In genomic region chr19:50500753-50501151, GRCh38 we compare ENCODE assay signal across 13 cellular contexts. TPM values are rescaled to one million over a fixed set of nuclear protein-coding genes. Genes with fewer than 3 reads are reported as not detected.
A peak's percentile ranks its signal among the peaks of the same experiment; 100 is the strongest.
DNase-seq lines count a peak whose midpoint lies in the region; ATAC-seq, FAIRE-seq and TF ChIP-seq lines count a peak whose summit lies in the region.
"Had no signal": no experiment of that assay in that cellular context is flagged by ENCODE, and none has a peak within 500 bp of the region (broad histone marks: within the 10 kb centered on the region; RNA-seq: fewer than 3 reads in every experiment).

No MANE protein-coding gene starts in this region.

- no peak overlapping the region for H2AK5ac ChIP-seq in H1 (ENCODE audit: low read depth, low read length)

- H3K4ac ChIP-seq in H1 (replicated peaks; ENCODE audit: insufficient read length, low read depth, low read length) = no peak overlapping the region

- H4K8ac ChIP-seq in H1 (ENCODE audit: extremely low read depth, insufficient read depth, low read length) = no peak overlapping the region

- in situ Hi-C loops in HepG2 (cut with HindIII; ENCODE audit: extremely low pct_ligation_motif_present, low pct_unique_long_range_greater_than_20kb) = no loop called here

- DNase-seq in NAMALWA (ENCODE audit: low spot score) = peak; percentile 54
- DNase-seq in H1 (ENCODE audit: low read depth in 1 of 2, low spot score in 2 of 2) = no peak
- no peak for DNase-seq in HepG2 (ENCODE audit: low spot score)
- no peak for DNase-seq in stimulated activated naive B cell treated with anti-CD40 and anti-IgM and Interleukin-4, amounts not matched to agents 10 μg/mL and 1 μg/mL and 100 μg/mL, for 72 hours
- no peak for DNase-seq in GM20000 (ENCODE audit: low spot score)
- DNase-seq in 8988T = no peak
- DNase-seq: activated CD4-positive, alpha-beta memory T cell treated with anti-CD3 and anti-CD28 coated beads, Interleukin-2, amount 10 ng/mL, durations not matched to agents 7 days and 5 days; DMS 273 treated with DMSO at 0.1 percent for 48 hours had no signal

- H4K5ac ChIP-seq in H1 (ENCODE audit: insufficient read length, low read depth, low read length) = no peak overlapping the region

- H4K20me1 ChIP-seq in H1 (replicated peaks in 1 of 2; ENCODE audit: control insufficient read depth in 1 of 2, insufficient read depth in 2 of 2, low read length in 2 of 2) = no peaks in the 10 kb centered on the region
- no peaks in the 10 kb centered on the region for H4K20me1 ChIP-seq in HepG2 (ENCODE audit: insufficient read depth, low read length)

- H3K27me3 Mint-ChIP-seq in stimulated activated naive B cell treated with anti-CD40 and anti-IgM and Interleukin-4, amounts not matched to agents 10 μg/mL and 1 μg/mL and 100 μg/mL, for 72 hours = no peaks in the 10 kb centered on the region
- H3K27me3 Mint-ChIP-seq: activated CD4-positive, alpha-beta memory T cell treated with anti-CD3 and anti-CD28 coated beads, Interleukin-2, amount 10 ng/mL, durations not matched to agents 7 days and 5 days had no signal

- TF ChIP-seq EP300 in H1 (IDR thresholded peaks at IDR 0.05; ENCODE audit: borderline replicate concordance in 1 of 2, low read depth in 2 of 2, low read length in 2 of 2) (no peak), HepG2 (IDR thresholded peaks at IDR 0.05; ENCODE audit: low read depth in 2 of 2, low read length in 2 of 2) (no peak), HepG2 (CRISPR knock-in tag; IDR thresholded peaks at IDR 0.05; ENCODE audit: borderline replicate concordance) (no peak)

- H2BK15ac ChIP-seq in H1 (ENCODE audit: low read length) = no peak overlapping the region

- CTCF ChIA-PET in H1 (lab: Charles Lee; ENCODE audit: partially characterized antibody) (interaction anchor here (0.5 to 2.4 kb wide), 8 partner anchors 10 to 282 kb away, joined by 3 to 7 read pairs (median 4); partner anchors contain the start of gene JOSD2), HepG2 (lab: Yijun Ruan, JAX; ENCODE audit: low intra/inter-chr PET ratio, low total read pairs) (no interaction called here)

- no peaks in the 10 kb centered on the region for H3K4me1 Mint-ChIP-seq in stimulated activated naive B cell treated with anti-CD40 and anti-IgM and Interleukin-4, amounts not matched to agents 10 μg/mL and 1 μg/mL and 100 μg/mL, for 72 hours
- H3K4me1 Mint-ChIP-seq: activated CD4-positive, alpha-beta memory T cell treated with anti-CD3 and anti-CD28 coated beads, Interleukin-2, amount 10 ng/mL, durations not matched to agents 7 days and 5 days had no signal

- H3K79me2 ChIP-seq in H1 (ENCODE audit: control insufficient read depth in 1 of 2, insufficient read depth in 2 of 2, low read length in 2 of 2) (no peaks in the 10 kb centered on the region), HepG2 (ENCODE audit: insufficient read depth, low read length) (no peaks in the 10 kb centered on the region)

- no peak overlapping the region; the same call in 1 of the 2 replicates for H2BK5ac ChIP-seq in H1 (ENCODE audit: low read depth, low read length)

- H3K4me2 ChIP-seq in H1 (ENCODE audit: insufficient read depth in 1 of 2, low read depth in 2 of 2, low read length in 2 of 2) = peak overlapping the region; percentile 65 to 66; a peak in 3 of 4 replicates
- H3K4me2 ChIP-seq in HepG2 (ENCODE audit: low read depth, low read length) = no peak overlapping the region
- H3K4me2 ChIP-seq: SK-N-SH had no signal

- H3K9ac ChIP-seq in H1 (replicated peaks in 1 of 4; ENCODE audit: extremely low read depth in 1 of 4, low read depth in 3 of 4, low read length in 3 of 4) (no peak overlapping the region), HepG2 (ENCODE audit: insufficient read depth, low read depth, low read length) (no peak overlapping the region)
- H3K9ac ChIP-seq: SK-N-SH had no signal

- no peak for TF ChIP-seq RAD21 in H1 (IDR thresholded peaks at IDR 0.05 in 1 of 2, conservative IDR thresholded peaks at IDR 0.05 in 1 of 2; ENCODE audit: low read depth in 2 of 2, low read length in 2 of 2)
- TF ChIP-seq RAD21 in HepG2 (CRISPR knock-in tag; IDR thresholded peaks at IDR 0.05) = no peak

- FAIRE-seq in H1 (lab: Jason Lieb, UNC) (no peak), HepG2 (lab: Jason Lieb, UNC) (no peak)
- FAIRE-seq: colon had no signal

- no peak for TF ChIP-seq POLR2A in H1 (IDR thresholded peaks at IDR 0.05; ENCODE audit: control extremely low read depth in 1 of 2, low read depth in 2 of 2, low read length in 2 of 2)
- TF ChIP-seq POLR2A in HepG2 (IDR thresholded peaks at IDR 0.05; ENCODE audit: insufficient read depth in 1 of 2, low read depth in 2 of 2, low read length in 2 of 2) = no peak

- H3K36me3 ChIP-seq in H1 (ENCODE audit: control insufficient read depth in 2 of 4, insufficient read depth in 4 of 4, low read length in 3 of 4) = no peaks in the 10 kb centered on the region
- no peaks in the 10 kb centered on the region for H3K36me3 ChIP-seq in HepG2 (replicated peaks in 1 of 2; ENCODE audit: control insufficient read depth in 1 of 2, insufficient read depth in 2 of 2, low read length in 2 of 2)

- H3K23me2 ChIP-seq in H1 (ENCODE audit: low read depth, low read length) = peaks cover 3% of the 10 kb centered on the region; the same call in 1 of the 2 replicates

- H2AFZ ChIP-seq in H1 (ENCODE audit: low read length) = no peak overlapping the region
- no peak overlapping the region for H2AFZ ChIP-seq in HepG2 (ENCODE audit: low read length)

- no peak overlapping the region; the same call in 1 of the 2 replicates for H3K18ac ChIP-seq in H1 (ENCODE audit: extremely low read depth, low read length)

- H3K27ac ChIP-seq in H1 (ENCODE audit: low read depth, low read length) (no peak overlapping the region), HepG2 (ENCODE audit: extremely low read length, insufficient read depth, low read length) (no peak overlapping the region)

- no peak overlapping the region for H3K4me3 ChIP-seq in H1 (ENCODE audit: extremely low read depth in 1 of 4, insufficient read depth in 2 of 4, low read depth in 3 of 4, low read length in 4 of 4)
- no peak overlapping the region for H3K4me3 ChIP-seq in HepG2 (replicated peaks in 1 of 3; ENCODE audit: insufficient read depth in 1 of 3, low read depth in 2 of 3, low read length in 3 of 3)

- H3K79me1 ChIP-seq in H1 (ENCODE audit: low read depth, low read length) = no peaks in the 10 kb centered on the region; the same call in 1 of the 2 replicates

- no peak overlapping the region for H4K91ac ChIP-seq in H1 (replicated peaks; ENCODE audit: insufficient read length, low read length)

- no peak for TF ChIP-seq CTCF in H1 (IDR thresholded peaks at IDR 0.05; ENCODE audit: control extremely low read depth in 1 of 3, insufficient read depth in 1 of 3, low read depth in 1 of 3, low read length in 3 of 3)
- no peak for TF ChIP-seq CTCF in HepG2 (CRISPR knock-in tag; IDR thresholded peaks at IDR 0.05)
- no peak for TF ChIP-seq CTCF in GM20000 (IDR thresholded peaks at IDR 0.05; ENCODE audit: extremely low read depth, missing control alignments)

- no peaks in the 10 kb centered on the region for H3K9me3 Mint-ChIP-seq in stimulated activated naive B cell treated with anti-CD40 and anti-IgM and Interleukin-4, amounts not matched to agents 10 μg/mL and 1 μg/mL and 100 μg/mL, for 72 hours
- H3K9me3 Mint-ChIP-seq: activated CD4-positive, alpha-beta memory T cell treated with anti-CD3 and anti-CD28 coated beads, Interleukin-2, amount 10 ng/mL, durations not matched to agents 7 days and 5 days; nephron progenitor cell had no signal

- H3K23ac ChIP-seq in H1 (ENCODE audit: insufficient read length) = no peak overlapping the region

- H3K27me3 ChIP-seq in H1 (replicated peaks in 1 of 4; ENCODE audit: control insufficient read depth in 3 of 4, extremely low read depth in 1 of 4, insufficient read depth in 3 of 4, low read length in 3 of 4) (peaks cover 1 to 39% (median 36%) of the 10 kb centered on the region in 4 experiments), HepG2 (ENCODE audit: control insufficient read depth in 1 of 2, insufficient read depth in 2 of 2, low read length in 2 of 2) (peaks cover 1 to 7% of the 10 kb centered on the region in 2 experiments; a peak in 3 of 5 replicates)

- no peak overlapping the region for H3K4me3 Mint-ChIP-seq in stimulated activated naive B cell treated with anti-CD40 and anti-IgM and Interleukin-4, amounts not matched to agents 10 μg/mL and 1 μg/mL and 100 μg/mL, for 72 hours
- H3K4me3 Mint-ChIP-seq: activated CD4-positive, alpha-beta memory T cell treated with anti-CD3 and anti-CD28 coated beads, Interleukin-2, amount 10 ng/mL, durations not matched to agents 7 days and 5 days; nephron progenitor cell had no signal

- POLR2A ChIA-PET in H1 (lab: Charles Lee; ENCODE audit: partially characterized antibody) (interaction anchor here (0.6 to 1.7 kb wide), 6 partner anchors 8 to 1354 kb away, joined by 3 to 9 read pairs (median 3); partner anchors contain the start of gene JOSD2), HepG2 (lab: Yijun Ruan, JAX) (no interaction called here)

- H2BK120ac ChIP-seq in H1 (replicated peaks; ENCODE audit: low read depth, low read length) = no peak overlapping the region

- BruUV-seq in HepG2 (replicated peaks; lab: Mats Ljungman, UMichigan) = no TSS peak

- no peak overlapping the region for H3K14ac ChIP-seq in H1 (ENCODE audit: insufficient read length)

- no peak overlapping the region for H3K27ac Mint-ChIP-seq in stimulated activated naive B cell treated with anti-CD40 and anti-IgM and Interleukin-4, amounts not matched to agents 10 μg/mL and 1 μg/mL and 100 μg/mL, for 72 hours
- H3K27ac Mint-ChIP-seq: activated CD4-positive, alpha-beta memory T cell treated with anti-CD3 and anti-CD28 coated beads, Interleukin-2, amount 10 ng/mL, durations not matched to agents 7 days and 5 days; nephron progenitor cell had no signal

- no peak overlapping the region for H2BK20ac ChIP-seq in H1 (ENCODE audit: low read length)

- intact Hi-C loops in HepG2 (cut with micrococcal nuclease; ENCODE audit: unreplicated experiment) = no loop called here

- no peak overlapping the region for H2BK12ac ChIP-seq in H1 (ENCODE audit: low read depth, low read length)

- H3K36me3 Mint-ChIP-seq in stimulated activated naive B cell treated with anti-CD40 and anti-IgM and Interleukin-4, amounts not matched to agents 10 μg/mL and 1 μg/mL and 100 μg/mL, for 72 hours = peaks cover 6 to 12% of the 10 kb centered on the region in 2 donors

- H3K4me1 ChIP-seq in H1 (replicated peaks in 1 of 4; ENCODE audit: control insufficient read depth in 3 of 4, insufficient read depth in 4 of 4, low read length in 3 of 4) (peaks cover 0 to 9% (median 3%) of the 10 kb centered on the region in 4 experiments; a peak in 5 of 7 replicates), HepG2 (ENCODE audit: insufficient read depth, low read length) (peaks cover 11% of the 10 kb centered on the region)

- no peak overlapping the region for H3K56ac ChIP-seq in H1 (replicated peaks; ENCODE audit: insufficient read length, low read depth, low read length)

- WGBS in H1 (ENCODE audit: extremely low coverage in 1 of 2, insufficient coverage in 1 of 2, insufficient read length in 1 of 2, insufficient replicate concordance in 2 of 2, low coverage in 1 of 2, low lambda C conversion rate in 2 of 2, missing lambda C conversion rate in 1 of 2), 2 experiments = 43% methylated on average over 10 of the region's 10 CpGs; no CpG with 5 or more reads in 1 of the 2 experiments
- WGBS in HepG2 (ENCODE audit: low lambda C conversion rate) = 12% methylated on average over 5 of the region's 10 CpGs

- peak; percentile 14 for ATAC-seq in HepG2
- ATAC-seq in stimulated activated naive B cell treated with anti-CD40 and anti-IgM and Interleukin-4, amounts not matched to agents 10 μg/mL and 1 μg/mL and 100 μg/mL, for 72 hours (replicated peaks) = peak; percentile 31 to 37
- ATAC-seq in GM18519 (IDR thresholded peaks at IDR 0.05; ENCODE audit: low FRiP score, unreplicated experiment) = no peak

- H3K9me3 ChIP-seq in H1 (ENCODE audit: insufficient read depth in 2 of 2, low read depth in 1 of 2, low read length in 1 of 2) = no peaks in the 10 kb centered on the region
- H3K9me3 ChIP-seq in HepG2 (ENCODE audit: low read length) = no peaks in the 10 kb centered on the region
- H3K9me3 ChIP-seq: SK-N-SH had no signal

RNA-seq across cellular contexts. Expression of gene JOSD2, which starts 10.2 kb away (rescaled TPM):
- 1.9 and 3.6 TPM in 2 replicates for total RNA-seq in H1 (2021; fragmentation: NEBNext Ultra II Directional; extraction: Animal tissue kit (Norgen Biotek cat#: 25700))
- polyA plus RNA-seq in H1 (2011; rRNA removed) (5.6 and 6.6 TPM in 2 replicates), HepG2 (2011; rRNA removed) (4.1 and 5.2 TPM in 2 replicates)
- polyA plus RNA-seq in H1 (2011; cell fraction: cytosol; rRNA removed) = 5.1 TPM
- polyA plus RNA-seq in H1 (2011; cell fraction: nucleus; rRNA removed) = 3.1 TPM
- 3.2 to 5.8 TPM (median 4.1 TPM) in 4 replicates for polyA plus RNA-seq in H1 (2012, experiment 1 of 2)
- 6.1 TPM for polyA plus RNA-seq in H1 (2012, experiment 2 of 2)
- polyA plus RNA-seq in H1 (2013, experiment 1 of 2) = 1.4 TPM
- 2.0 TPM for polyA plus RNA-seq in H1 (2013, experiment 2 of 2)
- polyA minus RNA-seq in H1 (2011; rRNA and poly(A)+ RNA removed) = 0.22 and 0.24 TPM in 2 replicates
- 3.0 TPM for polyA minus RNA-seq in H1 (2011; cell fraction: cytosol; rRNA and poly(A)+ RNA removed)
- polyA minus RNA-seq in H1 (2011; cell fraction: nucleus; rRNA and poly(A)+ RNA removed) = 3.1 TPM
- 2.0 and 2.3 TPM in 2 replicates for total RNA-seq in HepG2 (2016; rRNA removed; fragmentation: Illumina TruSeq; extraction: Trizol)
- 2.6 and 3.1 TPM in 2 replicates for total RNA-seq in HepG2 (2016; cell fraction: cytosol; rRNA removed; fragmentation: Illumina TruSeq; extraction: Trizol; ENCODE audit: low read depth)
- 3.2 and 3.4 TPM in 2 replicates for total RNA-seq in HepG2 (2016; cell fraction: insoluble cytoplasmic fraction; rRNA removed; fragmentation: Illumina TruSeq; extraction: Trizol)
- total RNA-seq in HepG2 (2016; cell fraction: membrane; rRNA removed; fragmentation: Illumina TruSeq; extraction: Trizol) = 3.4 and 3.5 TPM in 2 replicates
- 0.56 and 1.7 TPM in 2 replicates for total RNA-seq in HepG2 (2016; cell fraction: nucleus; rRNA removed; fragmentation: Illumina TruSeq; extraction: Trizol)
- 4.6 and 10.0 TPM in 2 replicates for polyA plus RNA-seq in HepG2 (2011; cell fraction: cytosol; rRNA removed)
- 6.9 and 8.9 TPM in 2 replicates for polyA plus RNA-seq in HepG2 (2011; cell fraction: nucleus; rRNA removed)
- 1.6 and 3.0 TPM in 2 replicates for polyA plus RNA-seq in HepG2 (2012)
- 3.7 and 4.0 TPM in 2 replicates for polyA plus RNA-seq in HepG2 (2016; cell fraction: cytosol; fragmentation: Illumina TruSeq; extraction: Trizol; ENCODE audit: low read depth)
- polyA plus RNA-seq in HepG2 (2016; cell fraction: insoluble cytoplasmic fraction; fragmentation: Illumina TruSeq; extraction: Trizol; ENCODE audit: low read depth) = 2.9 and 3.0 TPM in 2 replicates
- polyA plus RNA-seq in HepG2 (2016; cell fraction: membrane; fragmentation: Illumina TruSeq; extraction: Trizol; ENCODE audit: low read depth) = 4.1 and 4.4 TPM in 2 replicates
- polyA plus RNA-seq in HepG2 (2016; cell fraction: nucleus; fragmentation: Illumina TruSeq; extraction: Trizol; ENCODE audit: insufficient read depth, low read depth) = 2.7 and 4.3 TPM in 2 replicates
- 2.9 and 4.4 TPM in 2 replicates for polyA minus RNA-seq in HepG2 (2011; rRNA and poly(A)+ RNA removed; ENCODE audit: low replicate concordance)
- 2.6 TPM in 1 of 2 replicates, not detected in the other for polyA minus RNA-seq in HepG2 (2011; cell fraction: cytosol; rRNA and poly(A)+ RNA removed)
- 1.9 and 2.2 TPM in 2 replicates for polyA minus RNA-seq in HepG2 (2011; cell fraction: nucleus; rRNA and poly(A)+ RNA removed)

RNA-seq across cellular contexts. Expression of gene ASPDH, which starts 13.0 kb away (rescaled TPM):
- total RNA-seq in H1 (2021; fragmentation: NEBNext Ultra II Directional; extraction: Animal tissue kit (Norgen Biotek cat#: 25700)) = not detected in 2 replicates
- polyA plus RNA-seq in H1 (2011; rRNA removed) (not detected in 2 replicates), HepG2 (2011; rRNA removed) (3.3 and 4.0 TPM in 2 replicates)
- 0.21 TPM for polyA plus RNA-seq in H1 (2011; cell fraction: cytosol; rRNA removed)
- polyA plus RNA-seq in H1 (2011; cell fraction: nucleus; rRNA removed) = not detected
- 0.34 TPM in 1 of 4 replicates, not detected in the others for polyA plus RNA-seq in H1 (2012, experiment 1 of 2)
- polyA plus RNA-seq in H1 (2012, experiment 2 of 2) = not detected
- not detected for polyA plus RNA-seq in H1 (2013, experiment 1 of 2)
- polyA plus RNA-seq in H1 (2013, experiment 2 of 2) = not detected
- not detected in 2 replicates for polyA minus RNA-seq in H1 (2011; rRNA and poly(A)+ RNA removed)
- polyA minus RNA-seq in H1 (2011; cell fraction: cytosol; rRNA and poly(A)+ RNA removed) = not detected
- not detected for polyA minus RNA-seq in H1 (2011; cell fraction: nucleus; rRNA and poly(A)+ RNA removed)
- total RNA-seq in HepG2 (2016; rRNA removed; fragmentation: Illumina TruSeq; extraction: Trizol) = 1.1 and 2.2 TPM in 2 replicates
- total RNA-seq in HepG2 (2016; cell fraction: cytosol; rRNA removed; fragmentation: Illumina TruSeq; extraction: Trizol; ENCODE audit: low read depth) = 1.4 and 2.5 TPM in 2 replicates
- total RNA-seq in HepG2 (2016; cell fraction: insoluble cytoplasmic fraction; rRNA removed; fragmentation: Illumina TruSeq; extraction: Trizol) = 1.4 and 2.5 TPM in 2 replicates
- total RNA-seq in HepG2 (2016; cell fraction: membrane; rRNA removed; fragmentation: Illumina TruSeq; extraction: Trizol) = 1.4 and 1.7 TPM in 2 replicates
- total RNA-seq in HepG2 (2016; cell fraction: nucleus; rRNA removed; fragmentation: Illumina TruSeq; extraction: Trizol) = 1.7 and 2.8 TPM in 2 replicates
- polyA plus RNA-seq in HepG2 (2011; cell fraction: cytosol; rRNA removed) = 2.0 and 2.9 TPM in 2 replicates
- 18.4 and 19.8 TPM in 2 replicates for polyA plus RNA-seq in HepG2 (2011; cell fraction: nucleus; rRNA removed)
- 4.3 and 4.8 TPM in 2 replicates for polyA plus RNA-seq in HepG2 (2012)
- 2.7 and 3.3 TPM in 2 replicates for polyA plus RNA-seq in HepG2 (2016; cell fraction: cytosol; fragmentation: Illumina TruSeq; extraction: Trizol; ENCODE audit: low read depth)
- polyA plus RNA-seq in HepG2 (2016; cell fraction: insoluble cytoplasmic fraction; fragmentation: Illumina TruSeq; extraction: Trizol; ENCODE audit: low read depth) = 1.4 and 1.8 TPM in 2 replicates
- 2.6 and 2.7 TPM in 2 replicates for polyA plus RNA-seq in HepG2 (2016; cell fraction: membrane; fragmentation: Illumina TruSeq; extraction: Trizol; ENCODE audit: low read depth)
- 1.6 and 6.8 TPM in 2 replicates for polyA plus RNA-seq in HepG2 (2016; cell fraction: nucleus; fragmentation: Illumina TruSeq; extraction: Trizol; ENCODE audit: insufficient read depth, low read depth)
- polyA minus RNA-seq in HepG2 (2011; rRNA and poly(A)+ RNA removed; ENCODE audit: low replicate concordance) = 1.3 TPM in 1 of 2 replicates, not detected in the other
- polyA minus RNA-seq in HepG2 (2011; cell fraction: cytosol; rRNA and poly(A)+ RNA removed) = 0.79 and 2.3 TPM in 2 replicates
- 0.64 and 2.4 TPM in 2 replicates for polyA minus RNA-seq in HepG2 (2011; cell fraction: nucleus; rRNA and poly(A)+ RNA removed)
- total RNA-seq: activated CD4-positive, alpha-beta memory T cell treated with anti-CD3 and anti-CD28 coated beads, Interleukin-2, amount 10 ng/mL, durations not matched to agents 7 days and 5 days; lower leg skin had no signal

RNA-seq across cellular contexts. Expression of gene GARIN5A, which starts 24.1 kb away (rescaled TPM):
- 8.1 and 9.1 TPM in 2 replicates for total RNA-seq in H1 (2021; fragmentation: NEBNext Ultra II Directional; extraction: Animal tissue kit (Norgen Biotek cat#: 25700))
- polyA plus RNA-seq in H1 (2011; rRNA removed) (18.5 and 31.5 TPM in 2 replicates), HepG2 (2011; rRNA removed) (not detected in 2 replicates)
- polyA plus RNA-seq in H1 (2011; cell fraction: cytosol; rRNA removed) = 17.2 TPM
- polyA plus RNA-seq in H1 (2011; cell fraction: nucleus; rRNA removed) = 18.7 TPM
- 6.0 to 10.7 TPM (median 8.0 TPM) in 4 replicates for polyA plus RNA-seq in H1 (2012, experiment 1 of 2)
- polyA plus RNA-seq in H1 (2012, experiment 2 of 2) = 10.8 TPM
- polyA plus RNA-seq in H1 (2013, experiment 1 of 2) = 10.7 TPM
- polyA plus RNA-seq in H1 (2013, experiment 2 of 2) = 10.1 TPM
- 1.7 and 2.5 TPM in 2 replicates for polyA minus RNA-seq in H1 (2011; rRNA and poly(A)+ RNA removed)
- polyA minus RNA-seq in H1 (2011; cell fraction: cytosol; rRNA and poly(A)+ RNA removed) = 5.8 TPM
- polyA minus RNA-seq in H1 (2011; cell fraction: nucleus; rRNA and poly(A)+ RNA removed) = 4.2 TPM
- not detected in 2 replicates for total RNA-seq in HepG2 (2016; rRNA removed; fragmentation: Illumina TruSeq; extraction: Trizol)
- total RNA-seq in HepG2 (2016; cell fraction: cytosol; rRNA removed; fragmentation: Illumina TruSeq; extraction: Trizol; ENCODE audit: low read depth) = not detected in 2 replicates
- total RNA-seq in HepG2 (2016; cell fraction: insoluble cytoplasmic fraction; rRNA removed; fragmentation: Illumina TruSeq; extraction: Trizol) = not detected in 2 replicates
- not detected in 2 replicates for total RNA-seq in HepG2 (2016; cell fraction: membrane; rRNA removed; fragmentation: Illumina TruSeq; extraction: Trizol)
- not detected in 2 replicates for total RNA-seq in HepG2 (2016; cell fraction: nucleus; rRNA removed; fragmentation: Illumina TruSeq; extraction: Trizol)
- not detected in 2 replicates for polyA plus RNA-seq in HepG2 (2011; cell fraction: cytosol; rRNA removed)
- not detected in 2 replicates for polyA plus RNA-seq in HepG2 (2011; cell fraction: nucleus; rRNA removed)
- not detected in 2 replicates for polyA plus RNA-seq in HepG2 (2012)
- polyA plus RNA-seq in HepG2 (2016; cell fraction: cytosol; fragmentation: Illumina TruSeq; extraction: Trizol; ENCODE audit: low read depth) = not detected in 2 replicates
- polyA plus RNA-seq in HepG2 (2016; cell fraction: insoluble cytoplasmic fraction; fragmentation: Illumina TruSeq; extraction: Trizol; ENCODE audit: low read depth) = not detected in 2 replicates
- polyA plus RNA-seq in HepG2 (2016; cell fraction: membrane; fragmentation: Illumina TruSeq; extraction: Trizol; ENCODE audit: low read depth) = not detected in 2 replicates
- not detected in 2 replicates for polyA plus RNA-seq in HepG2 (2016; cell fraction: nucleus; fragmentation: Illumina TruSeq; extraction: Trizol; ENCODE audit: insufficient read depth, low read depth)
- polyA minus RNA-seq in HepG2 (2011; rRNA and poly(A)+ RNA removed; ENCODE audit: low replicate concordance) = 5.1 TPM in 1 of 2 replicates, not detected in the other
- not detected in 2 replicates for polyA minus RNA-seq in HepG2 (2011; cell fraction: cytosol; rRNA and poly(A)+ RNA removed)
- not detected in 2 replicates for polyA minus RNA-seq in HepG2 (2011; cell fraction: nucleus; rRNA and poly(A)+ RNA removed)

RNA-seq across cellular contexts. Expression of gene EMC10, which starts 24.4 kb away (rescaled TPM):
- 103 and 105 TPM in 2 replicates for total RNA-seq in H1 (2021; fragmentation: NEBNext Ultra II Directional; extraction: Animal tissue kit (Norgen Biotek cat#: 25700))
- polyA plus RNA-seq in H1 (2011; rRNA removed) (77.6 and 107 TPM in 2 replicates), HepG2 (2011; rRNA removed) (not detected in 2 replicates)
- 75.9 TPM for polyA plus RNA-seq in H1 (2011; cell fraction: cytosol; rRNA removed)
- 70.6 TPM for polyA plus RNA-seq in H1 (2011; cell fraction: nucleus; rRNA removed)
- 56.1 to 88.6 TPM (median 80.3 TPM) in 4 replicates for polyA plus RNA-seq in H1 (2012, experiment 1 of 2)
- 93.7 TPM for polyA plus RNA-seq in H1 (2012, experiment 2 of 2)
- 103 TPM for polyA plus RNA-seq in H1 (2013, experiment 1 of 2)
- 124 TPM for polyA plus RNA-seq in H1 (2013, experiment 2 of 2)
- 12.5 and 15.9 TPM in 2 replicates for polyA minus RNA-seq in H1 (2011; rRNA and poly(A)+ RNA removed)
- 45.6 TPM for polyA minus RNA-seq in H1 (2011; cell fraction: cytosol; rRNA and poly(A)+ RNA removed)
- polyA minus RNA-seq in H1 (2011; cell fraction: nucleus; rRNA and poly(A)+ RNA removed) = 21.1 TPM
- total RNA-seq in HepG2 (2016; rRNA removed; fragmentation: Illumina TruSeq; extraction: Trizol) = not detected in 2 replicates
- not detected in 2 replicates for total RNA-seq in HepG2 (2016; cell fraction: cytosol; rRNA removed; fragmentation: Illumina TruSeq; extraction: Trizol; ENCODE audit: low read depth)
- not detected in 2 replicates for total RNA-seq in HepG2 (2016; cell fraction: insoluble cytoplasmic fraction; rRNA removed; fragmentation: Illumina TruSeq; extraction: Trizol)
- not detected in 2 replicates for total RNA-seq in HepG2 (2016; cell fraction: membrane; rRNA removed; fragmentation: Illumina TruSeq; extraction: Trizol)
- not detected in 2 replicates for total RNA-seq in HepG2 (2016; cell fraction: nucleus; rRNA removed; fragmentation: Illumina TruSeq; extraction: Trizol)
- 0.04 TPM in 1 of 2 replicates, not detected in the other for polyA plus RNA-seq in HepG2 (2011; cell fraction: cytosol; rRNA removed)
- 0.19 TPM in 1 of 2 replicates, not detected in the other for polyA plus RNA-seq in HepG2 (2011; cell fraction: nucleus; rRNA removed)
- not detected in 2 replicates for polyA plus RNA-seq in HepG2 (2012)
- polyA plus RNA-seq in HepG2 (2016; cell fraction: cytosol; fragmentation: Illumina TruSeq; extraction: Trizol; ENCODE audit: low read depth) = not detected in 2 replicates
- not detected in 2 replicates for polyA plus RNA-seq in HepG2 (2016; cell fraction: insoluble cytoplasmic fraction; fragmentation: Illumina TruSeq; extraction: Trizol; ENCODE audit: low read depth)
- polyA plus RNA-seq in HepG2 (2016; cell fraction: membrane; fragmentation: Illumina TruSeq; extraction: Trizol; ENCODE audit: low read depth) = not detected in 2 replicates
- not detected in 2 replicates for polyA plus RNA-seq in HepG2 (2016; cell fraction: nucleus; fragmentation: Illumina TruSeq; extraction: Trizol; ENCODE audit: insufficient read depth, low read depth)
- 0.06 and 36.3 TPM in 2 replicates for polyA minus RNA-seq in HepG2 (2011; rRNA and poly(A)+ RNA removed; ENCODE audit: low replicate concordance)
- 0.69 and 2.2 TPM in 2 replicates for polyA minus RNA-seq in HepG2 (2011; cell fraction: cytosol; rRNA and poly(A)+ RNA removed)
- 0.25 and 1.0 TPM in 2 replicates for polyA minus RNA-seq in HepG2 (2011; cell fraction: nucleus; rRNA and poly(A)+ RNA removed)
